In genomic region chr13:22642088-22642487, GRCh38 we compare ENCODE assay signal across 16 cellular contexts.
DNase-seq lines count a peak whose midpoint lies in the region; ATAC-seq and TF ChIP-seq lines count a peak whose summit lies in the region.
"Had no signal": no experiment of that assay in that cellular context is flagged by ENCODE, and none has a peak within 500 bp of the region (broad histone marks: within the 10 kb centered on the region; RNA-seq: fewer than 3 reads in every experiment).

No MANE protein-coding gene starts in this region.

- H4K8ac ChIP-seq in neuronal stem cell (ENCODE audit: low read depth, low read length): no peak overlapping the region

- no peak for TF ChIP-seq CTCF in left ventricle myocardium inferior (IDR thresholded peaks at IDR 0.05; ENCODE audit: borderline replicate concordance)

- H3K4me3 ChIP-seq in neuronal stem cell (ENCODE audit: low read length in 2 of 2): no peak overlapping the region
- H3K4me3 ChIP-seq in aorta (ENCODE audit: low read length in 2 of 2): no peak overlapping the region
- H3K4me3 ChIP-seq in left ventricle myocardium inferior: no peak overlapping the region
- H3K4me3 ChIP-seq: HAP-1 had no signal

- H4K91ac ChIP-seq in neuronal stem cell (ENCODE audit: low read depth, low read length, poor library complexity): no peak overlapping the region

- H3K36me3 ChIP-seq in neuronal stem cell (replicated peaks in 1 of 2; ENCODE audit: control insufficient read depth in 2 of 2, insufficient read depth in 2 of 2, low read length in 2 of 2): no peaks in the 10 kb centered on the region
- no peaks in the 10 kb centered on the region for H3K36me3 ChIP-seq in aorta (ENCODE audit: control insufficient read depth in 1 of 2, insufficient read depth in 2 of 2, low read length in 1 of 2)
- no peaks in the 10 kb centered on the region for H3K36me3 ChIP-seq in left ventricle myocardium inferior
- H3K36me3 ChIP-seq: HAP-1 had no signal

- H3K4ac ChIP-seq in neuronal stem cell (ENCODE audit: low read length): no peak overlapping the region

- H2AK5ac ChIP-seq in neuronal stem cell (ENCODE audit: low read depth, low read length): no peak overlapping the region

- ATAC-seq in esophagus mucosa (peak; percentile 10), aorta (ENCODE audit: low FRiP score) (peak; percentile 6), GM19452 (IDR thresholded peaks at IDR 0.05; ENCODE audit: unreplicated experiment) (no peak)

- WGBS in neuronal stem cell (ENCODE audit: extremely low coverage in 2 of 2, insufficient read length in 2 of 2, insufficient replicate concordance in 1 of 2), 2 donors: no CpG with 5 or more reads among the region's 8 CpGs
- WGBS in aorta, 2 donors: 96% methylated on average over 8 of the region's 8 CpGs

- H3K27ac ChIP-seq in neuronal stem cell (replicated peaks; ENCODE audit: low read length): no peak overlapping the region
- H3K27ac ChIP-seq in aorta (ENCODE audit: low read depth in 1 of 2, low read length in 2 of 2): no peak overlapping the region
- H3K27ac ChIP-seq in left ventricle myocardium inferior (replicated peaks): no peak overlapping the region

- no peak overlapping the region for H2AFZ ChIP-seq in neuronal stem cell (ENCODE audit: low read length)

- H3K27me3 ChIP-seq in neuronal stem cell (ENCODE audit: control insufficient read depth in 3 of 3, insufficient read depth in 3 of 3, low read depth in 1 of 3, low read length in 3 of 3): peaks cover 0 to 3% (median 0%) of the 10 kb centered on the region in 3 experiments
- no peaks in the 10 kb centered on the region for H3K27me3 ChIP-seq in aorta (ENCODE audit: control insufficient read depth in 1 of 2, insufficient read depth in 2 of 2, low read length in 1 of 2)
- no peaks in the 10 kb centered on the region for H3K27me3 ChIP-seq in left ventricle myocardium inferior (ENCODE audit: low read depth)

- H3K23ac ChIP-seq in neuronal stem cell (ENCODE audit: low read depth, low read length, poor library complexity): peak overlapping the region; percentile 53

- H2BK12ac ChIP-seq in neuronal stem cell (ENCODE audit: low read length): no peak overlapping the region

- no peak overlapping the region for H3K4me2 ChIP-seq in neuronal stem cell (ENCODE audit: insufficient read depth, low read length, poor library complexity, severe bottlenecking)

- intact Hi-C loops in aorta (cut with DNase I) (no loop called here), left ventricle myocardium inferior (cut with micrococcal nuclease) (no loop called here)

- peak overlapping the region; percentile 32 for H3K14ac ChIP-seq in neuronal stem cell (ENCODE audit: low read length)

- no peak for DNase-seq in neuronal stem cell (ENCODE audit: low spot score)
- no peak for DNase-seq in aorta
- no peak for DNase-seq in left ventricle myocardium inferior
- DNase-seq in NCI-H146 treated with DMSO at 0.1 percent for 48 hours (lab: John Stamatoyannopoulos, UW; ENCODE audit: unreplicated experiment): no peak
- DNase-seq: C1 segment of cervical spinal cord; Calu3; CD4-positive, alpha-beta memory T cell; COR-L47; DMS53; DMS79 treated with DMSO at 0.1 percent for 48 hours; GF-D8; GOT3; HFFc6 had no signal

- no peak overlapping the region for H2BK15ac ChIP-seq in neuronal stem cell (ENCODE audit: low read length)

- peak overlapping the region; percentile 39 for H3K18ac ChIP-seq in neuronal stem cell (ENCODE audit: low read length)

- no peak overlapping the region for H3K9ac ChIP-seq in neuronal stem cell (ENCODE audit: low read depth, low read length, poor library complexity)

- no peak overlapping the region for H2BK120ac ChIP-seq in neuronal stem cell (ENCODE audit: low read depth, low read length)

- H3K4me1 ChIP-seq in neuronal stem cell (ENCODE audit: control insufficient read depth in 2 of 2, insufficient read depth in 1 of 2, low read depth in 1 of 2, low read length in 2 of 2) (no peaks in the 10 kb centered on the region), aorta (ENCODE audit: control insufficient read depth in 1 of 2, insufficient read depth in 2 of 2, low read length in 2 of 2) (no peaks in the 10 kb centered on the region), left ventricle myocardium inferior (no peaks in the 10 kb centered on the region)
- H3K4me1 ChIP-seq: HAP-1 had no signal

- no peaks in the 10 kb centered on the region for H3K9me3 ChIP-seq in neuronal stem cell (replicated peaks in 1 of 2; ENCODE audit: control insufficient read depth in 2 of 2, insufficient read depth in 1 of 2, low read depth in 1 of 2, low read length in 2 of 2)
- no peaks in the 10 kb centered on the region for H3K9me3 ChIP-seq in aorta (ENCODE audit: control insufficient read depth, low read length)
- H3K9me3 ChIP-seq in left ventricle myocardium inferior (replicated peaks): no peaks in the 10 kb centered on the region
- H3K9me3 ChIP-seq: HAP-1 had no signal

- H2BK5ac ChIP-seq in neuronal stem cell (ENCODE audit: low read length): no peak overlapping the region

- no peaks in the 10 kb centered on the region for H3K79me1 ChIP-seq in neuronal stem cell (ENCODE audit: low read depth, low read length)
